6 cellular contexts compared by ENCODE assay signal in the genomic region with DNA sequence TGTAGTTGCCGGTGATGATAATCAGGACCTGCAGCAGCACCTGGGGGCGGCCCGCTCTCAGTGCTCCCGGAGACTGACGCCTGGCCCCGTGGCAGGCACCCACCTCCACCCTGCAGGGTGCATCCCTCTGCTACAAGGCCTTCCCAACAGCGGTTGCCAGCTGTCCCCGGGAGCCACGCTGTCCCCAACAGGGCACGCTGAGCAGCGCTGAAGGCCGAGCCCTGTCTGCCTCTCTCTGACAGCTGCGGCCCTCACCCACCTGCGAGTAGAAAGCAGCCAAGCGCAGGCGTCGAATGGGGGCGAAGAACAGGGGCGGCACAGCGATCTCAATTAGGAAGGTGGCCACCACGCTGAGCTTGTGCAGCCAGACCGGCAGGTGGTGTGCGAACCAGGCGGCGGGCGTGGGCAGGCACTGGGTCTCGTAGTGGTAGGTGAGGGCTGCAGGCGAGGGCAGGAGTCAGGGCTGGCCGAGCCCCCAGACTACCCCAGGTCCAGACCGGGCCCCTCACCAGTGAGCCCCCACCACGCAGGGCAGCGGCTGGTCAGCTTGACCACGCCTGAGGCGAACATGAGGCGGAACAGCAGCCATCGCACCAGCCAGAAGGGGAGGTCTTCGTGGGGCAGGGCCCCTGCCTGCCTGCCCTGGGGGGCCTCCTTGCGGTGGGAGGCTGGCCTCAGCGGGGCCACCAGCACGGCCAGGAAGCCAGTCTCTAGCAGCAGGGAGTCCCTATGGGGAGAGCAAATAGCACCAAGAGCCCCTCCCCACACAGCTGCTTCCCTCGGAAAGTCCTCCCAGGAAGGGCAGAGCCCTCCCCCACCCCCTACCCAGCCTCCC. TPM values are rescaled to one million over a fixed set of nuclear protein-coding genes. Genes with fewer than 3 reads are reported as not detected.
DNase-seq lines count a peak whose midpoint lies in the region; TF ChIP-seq lines count a peak whose summit lies in the region.

No MANE protein-coding gene starts in this region.

- peaks cover 4% of the 10 kb centered on the region; the same call in 1 of the 2 replicates for H4K20me1 ChIP-seq in OCI-LY7 (ENCODE audit: insufficient read depth, low read length)

- H3K9me3 ChIP-seq in BE2C (no peaks in the 10 kb centered on the region), OCI-LY7 (ENCODE audit: low read length) (no peaks in the 10 kb centered on the region)

- H3K4me3 ChIP-seq in BE2C (ENCODE audit: low read depth, low read length), result peak overlapping the region; percentile 73
- H3K4me3 ChIP-seq in OCI-LY7 (ENCODE audit: low read depth, low read length, poor library complexity, severe bottlenecking), result peak overlapping the region; percentile 100

- H3K36me3 ChIP-seq in BE2C (peaks cover 30% of the 10 kb centered on the region), OCI-LY7 (ENCODE audit: insufficient read depth, low read length) (peaks cover 27% of the 10 kb centered on the region; the same call in 1 of the 2 replicates)

- peak overlapping the region in 4 of 5 donors; percentile 32 to 93 (median 92) for H3K4me3 Mint-ChIP-seq in immature natural killer cell

- no peak for TF ChIP-seq CTCF in BE2C (IDR thresholded peaks at IDR 0.05; ENCODE audit: low read depth, low read length)
- TF ChIP-seq CTCF in OCI-LY7 (conservative IDR thresholded peaks at IDR 0.05; ENCODE audit: low read length), result no peak

- H3K27me3 Mint-ChIP-seq in immature natural killer cell (ENCODE audit: low read depth in 3 of 3), result peaks cover 3 to 7% (median 4%) of the 10 kb centered on the region in 3 donors

- BruUV-seq in OCI-LY7 (replicated peaks; lab: Mats Ljungman, UMichigan), result no TSS peak

- CTCF ChIA-PET in OCI-LY7 (lab: Charles Lee; ENCODE audit: unreplicated experiment), result no interaction called here

- no peaks in the 10 kb centered on the region for H3K9me2 ChIP-seq in OCI-LY7 (ENCODE audit: insufficient read depth, low read length)

- H3K4me1 Mint-ChIP-seq in immature natural killer cell, result peaks cover 19 to 23% of the 10 kb centered on the region in 2 donors

- H3K27me3 ChIP-seq in BE2C, result no peaks in the 10 kb centered on the region

- H3K27ac Mint-ChIP-seq in immature natural killer cell, result peak overlapping the region in 1 of 6 donors; percentile 16

- no peak for DNase-seq in BE2C
- no peak for DNase-seq in OCI-LY7 (ENCODE audit: low spot score)
- DNase-seq in immature natural killer cell, result no peak
- no peak for DNase-seq in NCI-H526 (lab: John Stamatoyannopoulos, UW)
- DNase-seq in inferior parietal cortex (ENCODE audit: extremely low spot score), result no peak
- no peak for DNase-seq in UCSD-AML1 (lab: John Stamatoyannopoulos, UW; ENCODE audit: unreplicated experiment)

- H3K4me2 ChIP-seq in OCI-LY7 (ENCODE audit: low read length), result peak overlapping the region; percentile 90

- H3K4me1 ChIP-seq in BE2C (no peaks in the 10 kb centered on the region), OCI-LY7 (ENCODE audit: insufficient read depth, low read length, poor library complexity, severe bottlenecking) (peaks cover 27% of the 10 kb centered on the region)

- H3K9me3 Mint-ChIP-seq in immature natural killer cell, result no peaks in the 10 kb centered on the region

- no peak overlapping the region for H2AFZ ChIP-seq in OCI-LY7 (ENCODE audit: low read length)

- intact Hi-C loops in OCI-LY7 (cut with micrococcal nuclease; ENCODE audit: unreplicated experiment), result loop anchor here (2.0 to 10.0 kb wide), 3 partner anchors 31 to 261 kb away; partner anchors contain the start of genes MAPK11, SBF1 and TUBGCP6

- no peak overlapping the region for H3K27ac ChIP-seq in OCI-LY7 (ENCODE audit: low read depth, low read length, poor library complexity, severe bottlenecking)

- POLR2A ChIA-PET in OCI-LY7 (lab: Charles Lee), result no interaction called here

- H3K36me3 Mint-ChIP-seq in immature natural killer cell, result no peaks in the 10 kb centered on the region

- peaks cover 34% of the 10 kb centered on the region for H3K79me2 ChIP-seq in OCI-LY7 (ENCODE audit: insufficient read depth, low read depth, low read length)

RNA-seq across cellular contexts. Expression of gene LMF2, which starts 1.5 kb away (rescaled TPM):
- 126 TPM for polyA plus RNA-seq in BE2C (2012; ENCODE audit: insufficient read depth, insufficient read length, low read depth)
- total RNA-seq in OCI-LY7 (2014; rRNA removed; shearing (Covaris generic)), result 37.8 and 50.7 TPM in 2 replicates
- 49.2 and 49.8 TPM in 2 replicates for total RNA-seq in OCI-LY7 (2022)
- polyA plus RNA-seq in immature natural killer cell, result 10 to 100 TPM; 16.3 to 40.4 (median 20.1) TPM

RNA-seq across cellular contexts. Expression of gene NCAPH2, which starts 2.0 kb away (rescaled TPM):
- polyA plus RNA-seq in BE2C (2012; ENCODE audit: insufficient read depth, insufficient read length, low read depth), result 201 TPM
- 129 and 151 TPM in 2 replicates for total RNA-seq in OCI-LY7 (2014; rRNA removed; shearing (Covaris generic))
- 124 and 126 TPM in 2 replicates for total RNA-seq in OCI-LY7 (2022)
- polyA plus RNA-seq in immature natural killer cell, result 10 to 100 TPM; 41.8 to 46.7 (median 46.5) TPM

RNA-seq across cellular contexts. Expression of gene MIOX, which starts 19.3 kb away (rescaled TPM):
- polyA plus RNA-seq in BE2C (2012; ENCODE audit: insufficient read depth, insufficient read length, low read depth), result 0.48 TPM
- not detected in 2 replicates for total RNA-seq in OCI-LY7 (2014; rRNA removed; shearing (Covaris generic))
- total RNA-seq in OCI-LY7 (2022), result 0.53 and 0.74 TPM in 2 replicates
- not detected for polyA plus RNA-seq in immature natural killer cell

RNA-seq across cellular contexts. Expression of gene SCO2, which starts 19.4 kb away (rescaled TPM):
- polyA plus RNA-seq in BE2C (2012; ENCODE audit: insufficient read depth, insufficient read length, low read depth), result 8.2 TPM
- total RNA-seq in OCI-LY7 (2014; rRNA removed; shearing (Covaris generic)), result 2.7 and 4.9 TPM in 2 replicates
- 3.9 and 4.1 TPM in 2 replicates for total RNA-seq in OCI-LY7 (2022)
- polyA plus RNA-seq in immature natural killer cell, result 10 to 100 TPM in 1 of 3 donors, 1 to 10 TPM in 2; 8.3 to 14.8 (median 9.9) TPM

RNA-seq across cellular contexts. Expression of gene TYMP, which starts 23.8 kb away (rescaled TPM):
- polyA plus RNA-seq in BE2C (2012; ENCODE audit: insufficient read depth, insufficient read length, low read depth), result 5.2 TPM
- 3.9 and 6.3 TPM in 2 replicates for total RNA-seq in OCI-LY7 (2014; rRNA removed; shearing (Covaris generic))
- total RNA-seq in OCI-LY7 (2022), result 3.8 and 4.0 TPM in 2 replicates
- polyA plus RNA-seq in immature natural killer cell, result 10 to 100 TPM; 21.2 to 31.2 (median 25.5) TPM
